In the genomic region with DNA sequence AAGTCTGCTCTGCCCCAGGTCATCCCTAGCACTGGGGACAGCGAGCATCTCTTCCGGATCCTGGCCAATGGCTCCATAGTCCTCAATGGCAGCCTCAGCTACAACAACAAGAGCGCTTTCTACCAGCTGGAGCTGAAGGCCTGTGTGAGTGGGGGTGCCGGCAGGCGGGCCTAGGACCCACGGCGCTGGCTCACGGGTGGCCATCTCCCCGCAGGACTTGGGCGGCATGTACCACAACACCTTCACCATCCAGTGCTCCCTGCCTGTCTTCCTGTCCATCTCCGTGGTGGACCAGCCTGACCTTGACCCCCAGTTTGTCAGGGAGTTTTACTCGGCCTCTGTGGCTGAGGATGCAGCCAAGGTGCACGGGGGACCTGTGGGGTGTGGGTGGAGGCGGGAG, we compare ENCODE assay signal across 7 cellular contexts. TPM values are rescaled to one million over a fixed set of nuclear protein-coding genes. Genes with fewer than 3 reads are reported as not detected.
"Had no signal": no experiment of that assay in that cellular context is flagged by ENCODE, and none has a peak within 500 bp of the region (broad histone marks: within the 10 kb centered on the region; RNA-seq: fewer than 3 reads in every experiment).

No MANE protein-coding gene starts in this region.

- ATAC-seq: HepG2, K562 had no signal

- DNase-seq: KBM-7 had no signal

- H3K27ac ChIP-seq: HL-60 had no signal

- H3K4me3 ChIP-seq: K562 had no signal

RNA-seq across cellular contexts. Expression of a gene that starts 25.9 kb away (rescaled TPM):
- total RNA-seq: HT1080 had no signal
- polyA plus RNA-seq: IgD-negative memory B cell had no signal

RNA-seq across cellular contexts. Expression of a gene that starts 55.3 kb away (rescaled TPM):
- total RNA-seq: HepG2, HT-29, K562 had no signal
- polyA plus RNA-seq: HepG2, IgD-negative memory B cell, K562 had no signal

RNA-seq across cellular contexts. Expression of a gene that starts 55.4 kb away (rescaled TPM):
- total RNA-seq: HepG2, HT-29, HT1080, K562 had no signal
- polyA plus RNA-seq: HepG2, IgD-negative memory B cell, K562 had no signal
